19 cellular contexts compared by ENCODE assay signal in genomic region chr15:57797608-57798267, GRCh38.
"Had no signal": no experiment of that assay in that cellular context is flagged by ENCODE, and none has a peak within 500 bp of the region (broad histone marks: within the 10 kb centered on the region; RNA-seq: fewer than 3 reads in every experiment).

No MANE protein-coding gene starts in this region.

- H3K4me3 ChIP-seq: coronary artery, mucosa of descending colon, neural progenitor cell, psoas muscle, stomach, testis had no signal

- H2AFZ ChIP-seq: neural progenitor cell had no signal

- FAIRE-seq: endometrium, frontal cortex had no signal

- DNase-seq: activated B cell treated with CpG ODN at 0.5 μM for 24 hours; activated CD4-positive, alpha-beta T cell treated with anti-CD3 and anti-CD28 coated beads, Interleukin-2, amount 10 ng/mL, durations not matched to agents 24 days and 14 days; activated CD8-positive, alpha-beta T cell treated with anti-CD3 and anti-CD28 coated beads for 36 hours; activated naive CD4-positive, alpha-beta T cell treated with Interleukin-2 at 50 U/mL for 16 hours; activated T-cell treated with anti-CD3 and anti-CD28 coated beads, Interleukin-2, amount 50 U/mL, for 24 hours; aorta; head of caudate nucleus; mucosa of descending colon; naive B cell; psoas muscle; SK-N-SH; stimulated activated CD4-positive, alpha-beta T cell treated with anti-CD3 and anti-CD28 coated beads, Interleukin-4, amount 100 ng/mL, for 24 hours; stomach; testis had no signal

- ATAC-seq: activated CD8-positive, alpha-beta T cell treated with anti-CD3 and anti-CD28 coated beads for 36 hours; mucosa of descending colon; stimulated activated effector memory CD8-positive, alpha-beta T cell treated with anti-CD3 and anti-CD28 coated beads, Interleukin-12 subunit alpha, Interleukin-12 subunit beta, amount 100 ng/mL, for 72 hours had no signal

- H3K9me3 ChIP-seq: mucosa of descending colon, psoas muscle, SK-N-SH, stomach, testis had no signal

- H3K4me2 ChIP-seq: neural progenitor cell, SK-N-SH had no signal

- H3K27ac ChIP-seq: coronary artery, neural progenitor cell, psoas muscle, stomach, testis had no signal

- H3K27me3 ChIP-seq: neural progenitor cell, stomach, testis had no signal

- H3K9ac ChIP-seq: neural progenitor cell, SK-N-SH had no signal

- H3K4me1 ChIP-seq: psoas muscle had no signal

- H3K36me3 ChIP-seq: neural progenitor cell, stomach had no signal
